In the genomic region with DNA sequence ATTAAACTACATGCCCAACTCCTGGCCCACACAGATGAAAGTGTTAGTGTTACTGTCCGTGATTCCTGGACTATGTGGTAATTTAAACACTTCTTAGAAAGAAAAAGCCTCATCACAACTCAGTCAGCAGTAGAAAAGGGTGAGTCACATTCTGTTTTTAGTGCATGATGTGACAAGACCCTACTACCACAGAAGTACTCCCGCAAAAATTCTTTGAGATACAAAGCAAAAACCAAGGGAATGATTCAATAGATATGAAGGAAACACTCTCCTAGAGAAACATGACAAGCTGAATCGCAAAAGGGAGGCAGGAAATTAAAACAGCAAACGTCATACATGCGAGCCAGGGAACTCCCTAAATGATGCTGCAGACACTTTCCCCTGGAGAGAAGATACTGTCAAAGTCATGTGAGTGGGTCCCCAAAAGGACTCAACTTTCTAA, we compare ENCODE assay signal across 9 cellular contexts. TPM values are rescaled to one million over a fixed set of nuclear protein-coding genes. Genes with fewer than 3 reads are reported as not detected.
DNase-seq lines count a peak whose midpoint lies in the region; ATAC-seq and TF ChIP-seq lines count a peak whose summit lies in the region.
"Had no signal": no experiment of that assay in that cellular context is flagged by ENCODE, and none has a peak within 500 bp of the region (broad histone marks: within the 10 kb centered on the region; RNA-seq: fewer than 3 reads in every experiment).

No MANE protein-coding gene starts in this region.

- H3K36me3 ChIP-seq in ACC112 (ENCODE audit: insufficient read depth, low read length) (peaks cover 24% of the 10 kb centered on the region), Peyer's patch (peaks cover 0 to 85% (median 0%) of the 10 kb centered on the region in 3 donors)

- H3K4me1 ChIP-seq in ACC112 (ENCODE audit: control insufficient read depth, insufficient read depth, low read length, unreplicated experiment) = peaks cover 15% of the 10 kb centered on the region
- H3K4me1 ChIP-seq in Peyer's patch = peaks cover 0 to 35% (median 23%) of the 10 kb centered on the region in 4 donors

- H3K27me3 ChIP-seq in ACC112 (ENCODE audit: insufficient read depth, low read length) (no peaks in the 10 kb centered on the region), Peyer's patch (no peaks in the 10 kb centered on the region)

- no peaks in the 10 kb centered on the region for H3K9me3 ChIP-seq in Peyer's patch

- DNase-seq in Peyer's patch (no peak), fibroblast of villous mesenchyme (ENCODE audit: low read depth) (peak; percentile 88), SHP77 (lab: John Stamatoyannopoulos, UW) (no peak), NCI-H1092 treated with DMSO at 0.1 percent for 48 hours (lab: John Stamatoyannopoulos, UW) (no peak), DMS79 (lab: John Stamatoyannopoulos, UW) (no peak)
- DNase-seq: left cardiac atrium had no signal

- no peak overlapping the region for H3K4me3 ChIP-seq in ACC112 (ENCODE audit: low read depth, low read length)
- no peak overlapping the region for H3K4me3 ChIP-seq in Peyer's patch
- H3K4me3 ChIP-seq in fibroblast of villous mesenchyme (ENCODE audit: low read depth, low read length) = no peak overlapping the region

- TF ChIP-seq POLR2A in Peyer's patch (IDR thresholded peaks at IDR 0.05) = no peak

- peak overlapping the region; percentile 73 for H3K27ac ChIP-seq in ACC112 (ENCODE audit: low read depth, low read length)
- H3K27ac ChIP-seq in Peyer's patch = peak overlapping the region in 3 of 4 donors; percentile 10 to 80 (median 54)

- H3K79me2 ChIP-seq in ACC112 (ENCODE audit: control insufficient read depth, insufficient read depth, low read length, unreplicated experiment) = peaks cover 4% of the 10 kb centered on the region

- TF ChIP-seq CTCF in Peyer's patch (IDR thresholded peaks at IDR 0.05) (no peak), fibroblast of villous mesenchyme (IDR thresholded peaks at IDR 0.05; ENCODE audit: insufficient read depth, low read depth, low read length) (no peak)

- ATAC-seq in GM18909 (IDR thresholded peaks at IDR 0.05; ENCODE audit: poor library complexity, unreplicated experiment) (peak; percentile 10), HG02588 (IDR thresholded peaks at IDR 0.05; ENCODE audit: unreplicated experiment) (no peak)

- H2AFZ ChIP-seq in ACC112 (ENCODE audit: low read length, unreplicated experiment) = no peak overlapping the region

RNA-seq across cellular contexts. Expression of a gene that starts 14.4 kb away (rescaled TPM):
- total RNA-seq in Peyer's patch (1 to 10 TPM; 4.2 to 5.0 (median 4.5) TPM), fibroblast of villous mesenchyme (10.0 and 13.0 TPM in 2 replicates)

RNA-seq across cellular contexts. Expression of a gene that starts 60.0 kb away (rescaled TPM):
- total RNA-seq in Peyer's patch (10 to 100 TPM; 69.3 to 89.4 (median 76.9) TPM), fibroblast of villous mesenchyme (27.1 and 30.2 TPM in 2 replicates)
